In the genomic region with DNA sequence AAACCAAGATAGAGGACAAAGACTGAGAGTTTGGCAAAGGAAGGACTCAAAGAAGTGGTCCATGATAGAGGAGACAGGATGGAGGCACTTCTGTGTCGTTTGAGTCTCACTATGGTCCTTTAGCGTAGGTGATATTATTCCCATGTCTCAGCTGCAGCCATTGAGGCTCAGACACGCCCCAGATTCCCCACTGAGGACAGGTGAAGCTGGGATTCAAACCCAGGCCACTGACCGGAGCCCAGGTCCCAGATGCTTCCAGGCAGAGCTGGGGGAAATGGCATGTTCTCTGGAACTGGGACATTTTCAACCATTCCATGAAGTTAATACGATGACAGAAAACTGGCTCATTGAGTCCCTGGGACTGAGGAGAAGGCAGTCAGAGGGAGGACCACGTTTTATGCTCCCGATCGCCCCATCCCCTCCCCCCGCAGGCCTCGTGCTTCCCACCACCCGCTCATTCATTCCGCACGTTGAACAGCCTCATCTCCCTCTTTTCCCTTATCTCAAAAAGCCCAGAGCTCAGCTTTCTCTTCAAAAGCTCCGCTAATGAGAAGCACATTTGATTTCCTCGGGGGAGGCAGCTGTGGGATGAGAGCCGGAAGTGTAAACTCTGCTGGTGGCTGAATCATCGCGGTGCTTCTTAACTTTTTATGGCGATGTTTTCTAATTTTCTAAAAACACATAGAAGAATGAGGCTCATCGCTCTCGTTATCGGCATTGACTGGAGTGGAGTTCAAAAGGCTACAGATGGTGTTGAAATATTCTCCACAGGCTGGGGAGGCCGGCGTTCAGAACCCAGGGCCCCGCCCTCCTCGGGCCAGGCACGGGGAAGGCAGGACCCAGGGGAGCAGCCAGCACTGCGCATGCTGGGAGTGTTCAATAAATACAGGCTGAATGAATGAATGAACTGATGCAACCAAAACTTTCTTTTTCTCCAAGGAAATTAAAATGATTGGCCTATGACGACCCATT, we compare ENCODE assay signal across 1 cellular context.
TF ChIP-seq lines count a peak whose summit lies in the region.

No MANE protein-coding gene starts in this region.

TF ChIP-seq in HCT116, 20 proteins besides CTCF, POLR2A, EP300 and RAD21 (continued from another document):
- peak; percentile 60 for TF ChIP-seq SP1 (IDR thresholded peaks at IDR 0.05; ENCODE audit: low read depth)
- TF ChIP-seq ELF1 (IDR thresholded peaks at IDR 0.05; ENCODE audit: borderline replicate concordance, low read depth), result no peak; the same call in 1 of the 2 replicates
- no peak for TF ChIP-seq SRF (IDR thresholded peaks at IDR 0.05; ENCODE audit: low read depth)
- TF ChIP-seq EGR1 (IDR thresholded peaks at IDR 0.05; ENCODE audit: low read depth), result no peak
- TF ChIP-seq, protein P1, sequence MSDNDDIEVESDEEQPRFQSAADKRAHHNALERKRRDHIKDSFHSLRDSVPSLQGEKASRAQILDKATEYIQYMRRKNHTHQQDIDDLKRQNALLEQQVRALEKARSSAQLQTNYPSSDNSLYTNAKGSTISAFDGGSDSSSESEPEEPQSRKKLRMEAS (IDR thresholded peaks at IDR 0.05), result peak; percentile 86
- TF ChIP-seq SIN3A (IDR thresholded peaks at IDR 0.05; ENCODE audit: low read depth), result no peak
- peak; percentile 28 for TF ChIP-seq YY1 (IDR thresholded peaks at IDR 0.05; ENCODE audit: extremely low read depth, insufficient replicate concordance, low read depth, low read length)
- no peak for TF ChIP-seq ZNF274 (IDR thresholded peaks at IDR 0.05; ENCODE audit: low read depth, low read length)
- TF ChIP-seq FOSL1 (IDR thresholded peaks at IDR 0.05; ENCODE audit: low read depth), result peak; percentile 70; the same call in 1 of the 2 replicates
- TF ChIP-seq EZH2phosphoT487 (IDR thresholded peaks at IDR 0.05; ENCODE audit: borderline replicate concordance), result no peak
- TF ChIP-seq ZFX (IDR thresholded peaks at IDR 0.05), result no peak; the same call in 1 of the 2 replicates
- no peak for TF ChIP-seq CEBPB (IDR thresholded peaks at IDR 0.05; ENCODE audit: low read depth)
- no peak for TF ChIP-seq CBX3 (IDR thresholded peaks at IDR 0.05; ENCODE audit: low read depth)
- no peak for TF ChIP-seq JUND (IDR thresholded peaks at IDR 0.05)
- TF ChIP-seq, protein P2, sequence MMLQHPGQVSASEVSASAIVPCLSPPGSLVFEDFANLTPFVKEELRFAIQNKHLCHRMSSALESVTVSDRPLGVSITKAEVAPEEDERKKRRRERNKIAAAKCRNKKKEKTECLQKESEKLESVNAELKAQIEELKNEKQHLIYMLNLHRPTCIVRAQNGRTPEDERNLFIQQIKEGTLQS (IDR thresholded peaks at IDR 0.05), result no peak
- no peak for TF ChIP-seq EZH2 (IDR thresholded peaks at IDR 0.05)
- TF ChIP-seq POLR2AphosphoS5 (IDR thresholded peaks at IDR 0.05; ENCODE audit: low read depth, low read length), result peak; percentile 53
- peak; percentile 96 for TF ChIP-seq TCF7L2 (IDR thresholded peaks at IDR 0.05; ENCODE audit: borderline replicate concordance, extremely low read depth, insufficient read depth, insufficient read length)
- TF ChIP-seq, protein P3, sequence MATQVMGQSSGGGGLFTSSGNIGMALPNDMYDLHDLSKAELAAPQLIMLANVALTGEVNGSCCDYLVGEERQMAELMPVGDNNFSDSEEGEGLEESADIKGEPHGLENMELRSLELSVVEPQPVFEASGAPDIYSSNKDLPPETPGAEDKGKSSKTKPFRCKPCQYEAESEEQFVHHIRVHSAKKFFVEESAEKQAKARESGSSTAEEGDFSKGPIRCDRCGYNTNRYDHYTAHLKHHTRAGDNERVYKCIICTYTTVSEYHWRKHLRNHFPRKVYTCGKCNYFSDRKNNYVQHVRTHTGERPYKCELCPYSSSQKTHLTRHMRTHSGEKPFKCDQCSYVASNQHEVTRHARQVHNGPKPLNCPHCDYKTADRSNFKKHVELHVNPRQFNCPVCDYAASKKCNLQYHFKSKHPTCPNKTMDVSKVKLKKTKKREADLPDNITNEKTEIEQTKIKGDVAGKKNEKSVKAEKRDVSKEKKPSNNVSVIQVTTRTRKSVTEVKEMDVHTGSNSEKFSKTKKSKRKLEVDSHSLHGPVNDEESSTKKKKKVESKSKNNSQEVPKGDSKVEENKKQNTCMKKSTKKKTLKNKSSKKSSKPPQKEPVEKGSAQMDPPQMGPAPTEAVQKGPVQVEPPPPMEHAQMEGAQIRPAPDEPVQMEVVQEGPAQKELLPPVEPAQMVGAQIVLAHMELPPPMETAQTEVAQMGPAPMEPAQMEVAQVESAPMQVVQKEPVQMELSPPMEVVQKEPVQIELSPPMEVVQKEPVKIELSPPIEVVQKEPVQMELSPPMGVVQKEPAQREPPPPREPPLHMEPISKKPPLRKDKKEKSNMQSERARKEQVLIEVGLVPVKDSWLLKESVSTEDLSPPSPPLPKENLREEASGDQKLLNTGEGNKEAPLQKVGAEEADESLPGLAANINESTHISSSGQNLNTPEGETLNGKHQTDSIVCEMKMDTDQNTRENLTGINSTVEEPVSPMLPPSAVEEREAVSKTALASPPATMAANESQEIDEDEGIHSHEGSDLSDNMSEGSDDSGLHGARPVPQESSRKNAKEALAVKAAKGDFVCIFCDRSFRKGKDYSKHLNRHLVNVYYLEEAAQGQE (IDR thresholded peaks at IDR 0.05; ENCODE audit: low read depth), result no peak
